In genomic region chr10:11108356-11108755, GRCh38 we compare ENCODE assay signal across 22 cellular contexts.
"Had no signal": no experiment of that assay in that cellular context is flagged by ENCODE, and none has a peak within 500 bp of the region (broad histone marks: within the 10 kb centered on the region; RNA-seq: fewer than 3 reads in every experiment).

No MANE protein-coding gene starts in this region.

- H3K27ac ChIP-seq: body of pancreas, esophagus muscularis mucosa, gastrocnemius medialis, sigmoid colon, SJCRH30, thoracic aorta, upper lobe of left lung had no signal

- DNase-seq: activated CD4-positive, alpha-beta memory T cell treated with anti-CD3 and anti-CD28 coated beads, Interleukin-2, amount 10 ng/mL, durations not matched to agents 7 days and 5 days; activated CD4-positive, alpha-beta T cell treated with anti-CD3 and anti-CD28 coated beads for 48 hours; activated effector memory CD4-positive, alpha-beta T cell treated with anti-CD3 and anti-CD28 coated beads, Interleukin-2, amount 50 U/mL, for 16 hours; activated naive CD4-positive, alpha-beta T cell treated with anti-CD3 and anti-CD28 coated beads, Interleukin-2, amount 10 ng/mL, durations not matched to agents 7 days and 5 days; anterior cingulate cortex; body of pancreas; effector memory CD4-positive, alpha-beta T cell; gastrocnemius medialis; mammary epithelial cell; nephron progenitor cell; occipital lobe; sigmoid colon; SJCRH30; stimulated activated CD4-positive, alpha-beta T cell treated with anti-CD3 and anti-CD28 coated beads, Interleukin-15, amount 100 ng/mL, for 24 hours; stimulated activated CD4-positive, alpha-beta T cell treated with anti-CD3 and anti-CD28 coated beads, Interleukin-2, amount 100 ng/mL, for 48 hours; stimulated activated CD8-positive, alpha-beta memory T cell treated with anti-CD3 and anti-CD28 coated beads, Interleukin-4, amount 100 ng/mL, for 48 hours; stimulated activated naive CD4-positive, alpha-beta T cell; upper lobe of left lung had no signal

- H3K9me3 Mint-ChIP-seq: activated CD4-positive, alpha-beta memory T cell treated with anti-CD3 and anti-CD28 coated beads, Interleukin-2, amount 10 ng/mL, durations not matched to agents 7 days and 5 days; T-helper 1 cell treated with Interleukin-12 subunit alpha and Interleukin-12 subunit beta and Interleukin-4 antibody, amounts not matched to agents 30 μg/mL and 1 μg/mL, for 36 hours had no signal

- H3K4me3 Mint-ChIP-seq: activated CD4-positive, alpha-beta memory T cell treated with anti-CD3 and anti-CD28 coated beads, Interleukin-2, amount 10 ng/mL, durations not matched to agents 7 days and 5 days; activated naive CD4-positive, alpha-beta T cell treated with anti-CD3 and anti-CD28 coated beads, Interleukin-2, amount 10 ng/mL, durations not matched to agents 7 days and 5 days; nephron progenitor cell; T-helper 1 cell treated with Interleukin-12 subunit alpha and Interleukin-12 subunit beta and Interleukin-4 antibody, amounts not matched to agents 30 μg/mL and 1 μg/mL, for 36 hours had no signal

- ATAC-seq: body of pancreas, gastrocnemius medialis, left lobe of liver had no signal

- H3K27ac Mint-ChIP-seq: activated CD4-positive, alpha-beta memory T cell treated with anti-CD3 and anti-CD28 coated beads, Interleukin-2, amount 10 ng/mL, durations not matched to agents 7 days and 5 days; activated naive CD4-positive, alpha-beta T cell treated with anti-CD3 and anti-CD28 coated beads, Interleukin-2, amount 10 ng/mL, durations not matched to agents 7 days and 5 days; nephron progenitor cell; T-helper 1 cell treated with Interleukin-12 subunit alpha and Interleukin-12 subunit beta and Interleukin-4 antibody, amounts not matched to agents 30 μg/mL and 1 μg/mL, for 36 hours had no signal
